In genomic region chr22:48071828-48072227, GRCh38 we compare ENCODE assay signal across 35 cellular contexts.
DNase-seq lines count a peak whose midpoint lies in the region; ATAC-seq and TF ChIP-seq lines count a peak whose summit lies in the region.
"Had no signal": no experiment of that assay in that cellular context is flagged by ENCODE, and none has a peak within 500 bp of the region (broad histone marks: within the 10 kb centered on the region; RNA-seq: fewer than 3 reads in every experiment).

No MANE protein-coding gene starts in this region.

- no peak overlapping the region for H3K4me3 ChIP-seq in coronary artery
- H3K4me3 ChIP-seq: esophagus muscularis mucosa, left lung, sigmoid colon, tibial nerve had no signal

- H3K9me3 Mint-ChIP-seq in stimulated activated memory B cell treated with anti-CD40 and anti-IgM and Interleukin-4, amounts not matched to agents 10 μg/mL and 1 μg/mL and 100 μg/mL, for 72 hours: peaks cover 6% of the 10 kb centered on the region
- H3K9me3 Mint-ChIP-seq in type B pancreatic cell: no peaks in the 10 kb centered on the region
- H3K9me3 Mint-ChIP-seq: activated naive CD8-positive, alpha-beta T cell treated with anti-CD3 and anti-CD28 coated beads, Interleukin-2, amount 50 U/mL, for 24 hours; dendritic cell treated with granulocyte-macrophage colony-stimulating factor and Interleukin-4, amounts not matched to agents 40 ng/mL and 50 ng/mL, for 4 days; T-cell had no signal

- DNase-seq in DMS 273 (lab: John Stamatoyannopoulos, UW; ENCODE audit: unreplicated experiment) (peak; percentile 34), DMS 273 treated with DMSO at 0.1 percent for 48 hours (lab: John Stamatoyannopoulos, UW) (no peak), NCI-H1694 treated with DMSO at 0.1 percent for 48 hours (lab: John Stamatoyannopoulos, UW) (peak; percentile 66), hypothalamus (lab: John Stamatoyannopoulos, UW) (no peak), type B pancreatic cell (ENCODE audit: extremely low spot score, unreplicated experiment) (no peak), coronary artery (ENCODE audit: low spot score) (no peak)
- DNase-seq: activated CD4-positive, CD25-positive, alpha-beta regulatory T cell; activated gamma-delta T cell treated with Interleukin-2 at 50 U/mL for 16 hours; activated naive CD8-positive, alpha-beta T cell treated with anti-CD3 and anti-CD28 coated beads, Interleukin-2, amount 50 U/mL, for 24 hours; activated T-cell treated with anti-CD3 and anti-CD28 coated beads, Interleukin-2, amount 50 U/mL, for 48 hours; Calu3; endodermal cell; foreskin fibroblast; head of caudate nucleus; IMR-90; islet precursor cell; left lung; mesenchymal stem cell; NCI-H1930; NCI-H226; nephron progenitor cell; OCI-M1; stimulated activated CD4-positive, alpha-beta T cell treated with anti-CD3 and anti-CD28 coated beads, Interleukin-12 subunit alpha, Interleukin-12 subunit beta, amount 100 ng/mL, for 4 hours; stimulated activated CD4-positive, alpha-beta T cell treated with anti-CD3 and anti-CD28 coated beads, Interleukin-2, amount 100 ng/mL, for 48 hours; T-cell had no signal

- TF ChIP-seq CTCF in type B pancreatic cell (conservative IDR thresholded peaks at IDR 0.05): no peak
- no peak for TF ChIP-seq CTCF in coronary artery (IDR thresholded peaks at IDR 0.05)

- no peaks in the 10 kb centered on the region for H3K36me3 Mint-ChIP-seq in stimulated activated memory B cell treated with anti-CD40 and anti-IgM and Interleukin-4, amounts not matched to agents 10 μg/mL and 1 μg/mL and 100 μg/mL, for 72 hours
- H3K36me3 Mint-ChIP-seq in type B pancreatic cell: no peaks in the 10 kb centered on the region
- H3K36me3 Mint-ChIP-seq: CD14-positive monocyte, T-cell had no signal

- H3K4me3 Mint-ChIP-seq in stimulated activated memory B cell treated with anti-CD40 and anti-IgM and Interleukin-4, amounts not matched to agents 10 μg/mL and 1 μg/mL and 100 μg/mL, for 72 hours: no peak overlapping the region
- H3K4me3 Mint-ChIP-seq in type B pancreatic cell: no peak overlapping the region
- H3K4me3 Mint-ChIP-seq: activated naive CD8-positive, alpha-beta T cell treated with anti-CD3 and anti-CD28 coated beads, Interleukin-2, amount 50 U/mL, for 24 hours; CD14-positive monocyte; dendritic cell treated with granulocyte-macrophage colony-stimulating factor and Interleukin-4, amounts not matched to agents 40 ng/mL and 50 ng/mL, for 4 days; endodermal cell; nephron progenitor cell; T-cell had no signal

- peaks cover 11% of the 10 kb centered on the region for H3K27me3 Mint-ChIP-seq in stimulated activated memory B cell treated with anti-CD40 and anti-IgM and Interleukin-4, amounts not matched to agents 10 μg/mL and 1 μg/mL and 100 μg/mL, for 72 hours
- H3K27me3 Mint-ChIP-seq in type B pancreatic cell: peaks cover 27% of the 10 kb centered on the region
- H3K27me3 Mint-ChIP-seq: dendritic cell treated with granulocyte-macrophage colony-stimulating factor and Interleukin-4, amounts not matched to agents 40 ng/mL and 50 ng/mL, for 4 days had no signal

- H3K27ac Mint-ChIP-seq in stimulated activated memory B cell treated with anti-CD40 and anti-IgM and Interleukin-4, amounts not matched to agents 10 μg/mL and 1 μg/mL and 100 μg/mL, for 72 hours: no peak overlapping the region
- no peak overlapping the region for H3K27ac Mint-ChIP-seq in type B pancreatic cell
- H3K27ac Mint-ChIP-seq: activated naive CD8-positive, alpha-beta T cell treated with anti-CD3 and anti-CD28 coated beads, Interleukin-2, amount 50 U/mL, for 24 hours; CD14-positive monocyte; dendritic cell treated with granulocyte-macrophage colony-stimulating factor and Interleukin-4, amounts not matched to agents 40 ng/mL and 50 ng/mL, for 4 days; endodermal cell; nephron progenitor cell; T-cell had no signal

- H3K27ac ChIP-seq in coronary artery: no peak overlapping the region
- H3K27ac ChIP-seq: 22Rv1, esophagus muscularis mucosa, left lung, RWPE1, sigmoid colon, tibial nerve had no signal

- H3K4me1 Mint-ChIP-seq in stimulated activated memory B cell treated with anti-CD40 and anti-IgM and Interleukin-4, amounts not matched to agents 10 μg/mL and 1 μg/mL and 100 μg/mL, for 72 hours: no peaks in the 10 kb centered on the region
- peaks cover 5% of the 10 kb centered on the region for H3K4me1 Mint-ChIP-seq in type B pancreatic cell (ENCODE audit: unreplicated experiment)
- H3K4me1 Mint-ChIP-seq: activated naive CD8-positive, alpha-beta T cell treated with anti-CD3 and anti-CD28 coated beads, Interleukin-2, amount 50 U/mL, for 24 hours; CD14-positive monocyte; T-cell had no signal

- ATAC-seq in GM18511 (IDR thresholded peaks at IDR 0.05; ENCODE audit: unreplicated experiment): peak; percentile 61
- peak; percentile 46 for ATAC-seq in stimulated activated memory B cell treated with anti-CD40 and anti-IgM and Interleukin-4, amounts not matched to agents 10 μg/mL and 1 μg/mL and 100 μg/mL, for 72 hours
- ATAC-seq: activated naive CD8-positive, alpha-beta T cell treated with anti-CD3 and anti-CD28 coated beads, Interleukin-2, amount 50 U/mL, for 24 hours; HCT116; left lung; T-cell had no signal

Comparison
In these comparisons a context has a peak if more than half of its experiments do, and no peak if none do; other contexts are left out.
1. DNase-seq: peak in DMS 273 (single experiment) and NCI-H1694 treated with DMSO at 0.1 percent for 48 hours (single experiment); none in DMS 273 treated with DMSO at 0.1 percent for 48 hours (single experiment), hypothalamus (0 of 51), type B pancreatic cell (single experiment) and coronary artery (single experiment).